In the genomic region with DNA sequence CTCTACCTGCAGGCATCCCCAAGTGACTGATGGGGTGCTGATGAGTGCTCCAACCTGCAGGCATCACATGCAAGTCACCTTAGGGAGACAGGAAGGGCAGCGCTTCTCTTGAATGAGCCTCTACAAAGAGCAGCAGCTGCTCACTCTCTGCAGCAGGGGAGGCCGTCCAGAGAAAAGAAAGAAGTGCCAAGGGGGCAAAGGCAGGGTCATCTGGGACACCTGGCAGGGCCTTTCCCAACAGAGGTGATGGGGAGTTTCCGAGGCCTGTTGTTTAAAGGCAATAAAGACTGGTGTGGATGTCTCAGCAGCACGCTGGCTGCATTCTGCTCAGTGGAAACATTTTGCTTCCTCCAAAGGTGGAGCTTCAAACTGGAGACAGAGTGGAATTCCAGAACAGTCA, we compare ENCODE assay signal across 10 cellular contexts.
DNase-seq lines count a peak whose midpoint lies in the region; ATAC-seq and TF ChIP-seq lines count a peak whose summit lies in the region.
"Had no signal": no experiment of that assay in that cellular context is flagged by ENCODE, and none has a peak within 500 bp of the region (broad histone marks: within the 10 kb centered on the region; RNA-seq: fewer than 3 reads in every experiment).

No MANE protein-coding gene starts in this region.

- H3K4me1 ChIP-seq in adipocyte (ENCODE audit: control insufficient read depth, insufficient read depth, low read length) = peaks cover 58% of the 10 kb centered on the region
- H3K4me1 ChIP-seq in spleen = peaks cover 91 to 100% (median 98%) of the 10 kb centered on the region in 6 donors

- H3K27me3 ChIP-seq in adipocyte (replicated peaks; ENCODE audit: control insufficient read depth, insufficient read depth, low read length) (no peaks in the 10 kb centered on the region), spleen (replicated peaks in 1 of 7) (no peaks in the 10 kb centered on the region)

- H3K9ac ChIP-seq in adipocyte (ENCODE audit: low read length) = peak overlapping the region; percentile 53

- no peak for ATAC-seq in HG02840 (IDR thresholded peaks at IDR 0.05; ENCODE audit: low FRiP score, unreplicated experiment)

- peak; percentile 17 for DNase-seq in NCI-H748 (lab: John Stamatoyannopoulos, UW; ENCODE audit: unreplicated experiment)
- no peak for DNase-seq in NCI-H748 treated with DMSO at 0.1 percent for 48 hours (lab: John Stamatoyannopoulos, UW)
- peak; percentile 54 for DNase-seq in NCI-H2196 treated with DMSO at 0.1 percent for 48 hours (lab: John Stamatoyannopoulos, UW; ENCODE audit: unreplicated experiment)
- no peak for DNase-seq in adipocyte (ENCODE audit: low read depth)
- DNase-seq in spleen = no peak
- DNase-seq in KG1 (lab: John Stamatoyannopoulos, UW) = no peak
- DNase-seq in stimulated activated CD4-positive, alpha-beta T cell treated with anti-CD3 and anti-CD28 coated beads, Interleukin-2, amount 100 ng/mL, for 48 hours = no peak
- DNase-seq: endodermal cell, small intestine had no signal

- H3K9me3 ChIP-seq in adipocyte (ENCODE audit: control insufficient read depth, low read length) = no peaks in the 10 kb centered on the region
- no peaks in the 10 kb centered on the region for H3K9me3 ChIP-seq in spleen

- H3K27ac ChIP-seq in spleen = peak overlapping the region; percentile 49 to 95 (median 82)

- intact Hi-C loops in spleen (cut with DNase I; ENCODE audit: low total_unique reads) = no loop called here

- no peak for TF ChIP-seq CTCF in spleen (IDR thresholded peaks at IDR 0.05 in 8 of 11, conservative IDR thresholded peaks at IDR 0.05 in 3 of 11)

- WGBS in spleen, 5 donors = 37 to 68% (median 61%) methylated on average over 3 to 4 of the region's 4 CpGs

- peaks cover 72% of the 10 kb centered on the region for H3K36me3 ChIP-seq in adipocyte (ENCODE audit: control insufficient read depth, insufficient read depth, low read length, severe bottlenecking)
- H3K36me3 ChIP-seq in spleen = peaks cover 0 to 99% (median 61%) of the 10 kb centered on the region in 6 donors

- H3K4me3 ChIP-seq in adipocyte (ENCODE audit: low read length) (no peak overlapping the region), spleen (peak overlapping the region in 2 of 8 donors; percentile 1 to 24)

- TF ChIP-seq POLR2A in spleen (IDR thresholded peaks at IDR 0.05) = no peak

Comparison
In these comparisons a context has a peak if more than half of its experiments do, and no peak if none do; other contexts are left out.
1. DNase-seq: peak in NCI-H748 (single experiment) and NCI-H2196 treated with DMSO at 0.1 percent for 48 hours (single experiment); none in NCI-H748 treated with DMSO at 0.1 percent for 48 hours (single experiment), adipocyte (single experiment), spleen (single experiment), KG1 (single experiment) and stimulated activated CD4-positive, alpha-beta T cell treated with anti-CD3 and anti-CD28 coated beads, Interleukin-2, amount 100 ng/mL, for 48 hours (0 of 2).